Comparison of ENCODE assay signal across 1 cellular context in genomic region chr12:110613771-110614684, GRCh38.
TF ChIP-seq lines count a peak whose summit lies in the region.

Gene TCTN1 (plus strand): TSS chr12:110614129. CDS start chr12:110614183, 54 bp downstream.

TF ChIP-seq in HEK293, 187 proteins besides CTCF, POLR2A, EP300 and RAD21 (continued from another document and continues in another):
- no peak for TF ChIP-seq ZBTB49 (tag by site-specific recombination; IDR thresholded peaks at IDR 0.05; ENCODE audit: low read depth)
- TF ChIP-seq ZNF155 (tag by site-specific recombination; IDR thresholded peaks at IDR 0.05), result no peak
- peak; percentile 52; the same call in 1 of the 2 replicates for TF ChIP-seq IKZF3 (tag by site-specific recombination; IDR thresholded peaks at IDR 0.05)
- no peak for TF ChIP-seq ZNF211 (tag by site-specific recombination; IDR thresholded peaks at IDR 0.05; ENCODE audit: low read depth)
- no peak for TF ChIP-seq SCRT2 (tag by site-specific recombination; IDR thresholded peaks at IDR 0.05)
- peak; percentile 89 for TF ChIP-seq KLF1 (tag by site-specific recombination; IDR thresholded peaks at IDR 0.05)
- 0 out of 2 replicates have a peak, but pooled peaks have one; percentile 9 for TF ChIP-seq ZNF10 (tag by site-specific recombination; IDR thresholded peaks at IDR 0.05)
- TF ChIP-seq, protein P1, sequence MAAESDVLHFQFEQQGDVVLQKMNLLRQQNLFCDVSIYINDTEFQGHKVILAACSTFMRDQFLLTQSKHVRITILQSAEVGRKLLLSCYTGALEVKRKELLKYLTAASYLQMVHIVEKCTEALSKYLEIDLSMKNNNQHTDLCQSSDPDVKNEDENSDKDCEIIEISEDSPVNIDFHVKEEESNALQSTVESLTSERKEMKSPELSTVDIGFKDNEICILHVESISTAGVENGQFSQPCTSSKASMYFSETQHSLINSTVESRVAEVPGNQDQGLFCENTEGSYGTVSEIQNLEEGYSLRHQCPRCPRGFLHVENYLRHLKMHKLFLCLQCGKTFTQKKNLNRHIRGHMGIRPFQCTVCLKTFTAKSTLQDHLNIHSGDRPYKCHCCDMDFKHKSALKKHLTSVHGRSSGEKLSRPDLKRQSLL (tag by site-specific recombination; IDR thresholded peaks at IDR 0.05), result no peak
- TF ChIP-seq ZIC2 (tag by site-specific recombination; IDR thresholded peaks at IDR 0.05), result peak; percentile 92
- peak; percentile 54; the same call in 1 of the 2 replicates for TF ChIP-seq KLF7 (tag by site-specific recombination; IDR thresholded peaks at IDR 0.05; ENCODE audit: borderline replicate concordance)
- TF ChIP-seq KLF16 (tag by site-specific recombination; IDR thresholded peaks at IDR 0.05), result peak; percentile 86
- 0 out of 2 replicates have a peak, but pooled peaks have one; percentile 40 for TF ChIP-seq GFI1B (tag by site-specific recombination; IDR thresholded peaks at IDR 0.05)
- TF ChIP-seq ZNF76 (tag by site-specific recombination; IDR thresholded peaks at IDR 0.05; ENCODE audit: borderline replicate concordance, low read depth), result peak; percentile 96
- peak; percentile 84 for TF ChIP-seq ZXDB (tag by site-specific recombination; IDR thresholded peaks at IDR 0.05)
- peak; percentile 64 for TF ChIP-seq SP7 (tag by site-specific recombination; IDR thresholded peaks at IDR 0.05)
- no peak for TF ChIP-seq ZNF677 (tag by site-specific recombination; IDR thresholded peaks at IDR 0.05)
- peak; percentile 83; the same call in 1 of the 2 replicates for TF ChIP-seq MYNN (tag by site-specific recombination; IDR thresholded peaks at IDR 0.05; ENCODE audit: borderline replicate concordance)
- TF ChIP-seq GLIS2 (tag by site-specific recombination; IDR thresholded peaks at IDR 0.05), result peak; percentile 99
- TF ChIP-seq ZNF398 (tag by site-specific recombination; IDR thresholded peaks at IDR 0.05), result 0 out of 2 replicates have a peak, but pooled peaks have one; percentile 17
- TF ChIP-seq ZFP37 (tag by site-specific recombination; IDR thresholded peaks at IDR 0.05), result peak; percentile 79; the same call in 1 of the 2 replicates
- TF ChIP-seq ZNF510 (tag by site-specific recombination; IDR thresholded peaks at IDR 0.05; ENCODE audit: insufficient replicate concordance), result no peak
- TF ChIP-seq ZBTB11 (tag by site-specific recombination; conservative IDR thresholded peaks at IDR 0.05; ENCODE audit: low read depth), result 0 out of 2 replicates have a peak, but pooled peaks have one; percentile 8
- no peak for TF ChIP-seq ZNF837 (tag by site-specific recombination; IDR thresholded peaks at IDR 0.05)
- 0 out of 2 replicates have a peak, but pooled peaks have one; percentile 22 for TF ChIP-seq ZNF121 (tag by site-specific recombination; IDR thresholded peaks at IDR 0.05)
- TF ChIP-seq ZEB2 (tag by site-specific recombination; IDR thresholded peaks at IDR 0.05), result peak; percentile 68
- TF ChIP-seq BCL11B (tag by site-specific recombination; IDR thresholded peaks at IDR 0.05; ENCODE audit: low read depth), result no peak
- TF ChIP-seq ZNF560 (tag by site-specific recombination; IDR thresholded peaks at IDR 0.05; ENCODE audit: borderline replicate concordance), result no peak
- no peak for TF ChIP-seq ZNF302 (tag by site-specific recombination; IDR thresholded peaks at IDR 0.05; ENCODE audit: low read depth)
- no peak for TF ChIP-seq ZNF48 (tag by site-specific recombination; IDR thresholded peaks at IDR 0.05)
- no peak for TF ChIP-seq ZBTB21 (tag by site-specific recombination; IDR thresholded peaks at IDR 0.05)
- TF ChIP-seq PATZ1 (tag by site-specific recombination; IDR thresholded peaks at IDR 0.05), result peak; percentile 67
- peak; percentile 76 for TF ChIP-seq ZNF692 (tag by site-specific recombination; IDR thresholded peaks at IDR 0.05)
- no peak for TF ChIP-seq ZNF391 (tag by site-specific recombination; IDR thresholded peaks at IDR 0.05; ENCODE audit: borderline replicate concordance, low read depth)
- TF ChIP-seq KLF8 (tag by site-specific recombination; IDR thresholded peaks at IDR 0.05), result peak; percentile 90
- TF ChIP-seq, protein P2, sequence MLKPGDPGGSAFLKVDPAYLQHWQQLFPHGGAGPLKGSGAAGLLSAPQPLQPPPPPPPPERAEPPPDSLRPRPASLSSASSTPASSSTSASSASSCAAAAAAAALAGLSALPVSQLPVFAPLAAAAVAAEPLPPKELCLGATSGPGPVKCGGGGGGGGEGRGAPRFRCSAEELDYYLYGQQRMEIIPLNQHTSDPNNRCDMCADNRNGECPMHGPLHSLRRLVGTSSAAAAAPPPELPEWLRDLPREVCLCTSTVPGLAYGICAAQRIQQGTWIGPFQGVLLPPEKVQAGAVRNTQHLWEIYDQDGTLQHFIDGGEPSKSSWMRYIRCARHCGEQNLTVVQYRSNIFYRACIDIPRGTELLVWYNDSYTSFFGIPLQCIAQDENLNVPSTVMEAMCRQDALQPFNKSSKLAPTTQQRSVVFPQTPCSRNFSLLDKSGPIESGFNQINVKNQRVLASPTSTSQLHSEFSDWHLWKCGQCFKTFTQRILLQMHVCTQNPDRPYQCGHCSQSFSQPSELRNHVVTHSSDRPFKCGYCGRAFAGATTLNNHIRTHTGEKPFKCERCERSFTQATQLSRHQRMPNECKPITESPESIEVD (tag by site-specific recombination; IDR thresholded peaks at IDR 0.05), result no peak
- peak; percentile 99 for TF ChIP-seq GLIS1 (tag by site-specific recombination; IDR thresholded peaks at IDR 0.05)
- no peak for TF ChIP-seq ZFP41 (tag by site-specific recombination; IDR thresholded peaks at IDR 0.05; ENCODE audit: borderline replicate concordance)
- peak; percentile 79 for TF ChIP-seq HIC1 (tag by site-specific recombination; IDR thresholded peaks at IDR 0.05)
- TF ChIP-seq EGR2 (tag by site-specific recombination; IDR thresholded peaks at IDR 0.05; ENCODE audit: low read depth), result 0 out of 2 replicates have a peak, but pooled peaks have one; percentile 43
- TF ChIP-seq ZNF629 (tag by site-specific recombination; IDR thresholded peaks at IDR 0.05), result peak; percentile 43
- peak; percentile 85 for TF ChIP-seq ZNF2 (tag by site-specific recombination; IDR thresholded peaks at IDR 0.05)
- no peak for TF ChIP-seq ZNF146 (tag by site-specific recombination; IDR thresholded peaks at IDR 0.05)
- TF ChIP-seq ZNF555 (tag by site-specific recombination; conservative IDR thresholded peaks at IDR 0.05), result no peak
- TF ChIP-seq ZNF544 (tag by site-specific recombination; IDR thresholded peaks at IDR 0.05), result no peak
- peak; percentile 69 for TF ChIP-seq ZNF394 (tag by site-specific recombination; IDR thresholded peaks at IDR 0.05; ENCODE audit: borderline replicate concordance)
- 0 out of 2 replicates have a peak, but pooled peaks have one; percentile 67 for TF ChIP-seq ZNF580 (tag by site-specific recombination; IDR thresholded peaks at IDR 0.05)
- peak; percentile 60 for TF ChIP-seq ZBTB20 (tag by site-specific recombination; IDR thresholded peaks at IDR 0.05)
